ENCODE assay signal across 8 cellular contexts in the genomic region with DNA sequence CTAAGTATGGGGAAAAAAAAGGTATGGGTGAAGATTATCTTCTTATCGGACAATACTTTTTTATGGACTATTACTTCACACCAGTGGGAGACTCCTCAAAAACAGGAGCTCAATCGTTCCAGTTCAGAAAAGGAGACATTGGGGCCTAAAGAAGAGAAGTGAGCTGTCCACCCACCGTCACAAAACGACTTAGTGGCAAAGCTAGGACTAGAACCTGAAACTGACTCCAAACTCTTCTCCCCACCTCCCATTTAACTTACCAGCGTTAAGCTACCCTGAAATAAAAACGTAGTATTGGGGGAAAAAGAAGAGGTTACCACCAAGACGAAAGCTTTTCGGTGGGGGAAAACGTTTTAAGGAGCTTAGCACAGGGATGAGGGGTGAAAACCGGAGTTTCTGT. TPM values are rescaled to one million over a fixed set of nuclear protein-coding genes. Genes with fewer than 3 reads are reported as not detected.
DNase-seq lines count a peak whose midpoint lies in the region; ATAC-seq and TF ChIP-seq lines count a peak whose summit lies in the region.

No MANE protein-coding gene starts in this region.

- H3K27ac Mint-ChIP-seq in Calu3 (ENCODE audit: unreplicated experiment) = peak overlapping the region; percentile 90
- H3K27ac Mint-ChIP-seq in activated CD8-positive, alpha-beta T cell treated with anti-CD3 and anti-CD28 coated beads, Interleukin-2, amount 10 ng/mL, durations not matched to agents 7 days and 5 days = peak overlapping the region; percentile 94
- peak overlapping the region; percentile 91 for H3K27ac Mint-ChIP-seq in stimulated activated memory B cell treated with anti-CD40 and anti-IgM and Interleukin-4, amounts not matched to agents 10 μg/mL and 1 μg/mL and 100 μg/mL, for 72 hours

- peak overlapping the region; percentile 91 for H3K4me3 Mint-ChIP-seq in Calu3 (ENCODE audit: low read depth, unreplicated experiment)
- peak overlapping the region; percentile 94 for H3K4me3 Mint-ChIP-seq in activated CD8-positive, alpha-beta T cell treated with anti-CD3 and anti-CD28 coated beads, Interleukin-2, amount 10 ng/mL, durations not matched to agents 7 days and 5 days
- H3K4me3 Mint-ChIP-seq in stimulated activated memory B cell treated with anti-CD40 and anti-IgM and Interleukin-4, amounts not matched to agents 10 μg/mL and 1 μg/mL and 100 μg/mL, for 72 hours = peak overlapping the region; percentile 99

- peak; percentile 11 for ATAC-seq in HG02571 (IDR thresholded peaks at IDR 0.05; ENCODE audit: unreplicated experiment)
- peak; percentile 6 for ATAC-seq in activated CD8-positive, alpha-beta T cell treated with anti-CD3 and anti-CD28 coated beads, Interleukin-2, amount 10 ng/mL, durations not matched to agents 7 days and 5 days
- ATAC-seq in stimulated activated memory B cell treated with anti-CD40 and anti-IgM and Interleukin-4, amounts not matched to agents 10 μg/mL and 1 μg/mL and 100 μg/mL, for 72 hours = no peak
- no peak for ATAC-seq in GM18873 (IDR thresholded peaks at IDR 0.05; ENCODE audit: low FRiP score, unreplicated experiment)
- no peak for ATAC-seq in GM21737 (IDR thresholded peaks at IDR 0.05; ENCODE audit: unreplicated experiment)

- BruUV-seq in Calu3 (replicated peaks; lab: Mats Ljungman, UMichigan) = TSS peak; percentile 71

- intact Hi-C loops in Calu3 (cut with micrococcal nuclease; ENCODE audit: unreplicated experiment) = no loop called here

- no peak for DNase-seq in Calu3
- DNase-seq in activated CD8-positive, alpha-beta T cell treated with anti-CD3 and anti-CD28 coated beads, Interleukin-2, amount 10 ng/mL, durations not matched to agents 7 days and 5 days = no peak
- DNase-seq in NCI-H524 treated with DMSO at 0.1 percent for 48 hours (lab: John Stamatoyannopoulos, UW) = no peak

- no peaks in the 10 kb centered on the region for H3K9me3 Mint-ChIP-seq in Calu3 (ENCODE audit: low read depth, unreplicated experiment)
- H3K9me3 Mint-ChIP-seq in activated CD8-positive, alpha-beta T cell treated with anti-CD3 and anti-CD28 coated beads, Interleukin-2, amount 10 ng/mL, durations not matched to agents 7 days and 5 days (ENCODE audit: insufficient read depth) = no peaks in the 10 kb centered on the region
- no peaks in the 10 kb centered on the region for H3K9me3 Mint-ChIP-seq in stimulated activated memory B cell treated with anti-CD40 and anti-IgM and Interleukin-4, amounts not matched to agents 10 μg/mL and 1 μg/mL and 100 μg/mL, for 72 hours

- H3K4me1 Mint-ChIP-seq in Calu3 (ENCODE audit: low read depth, unreplicated experiment) = peaks cover 18% of the 10 kb centered on the region
- H3K4me1 Mint-ChIP-seq in activated CD8-positive, alpha-beta T cell treated with anti-CD3 and anti-CD28 coated beads, Interleukin-2, amount 10 ng/mL, durations not matched to agents 7 days and 5 days (ENCODE audit: low read depth) = peaks cover 30% of the 10 kb centered on the region
- peaks cover 16% of the 10 kb centered on the region for H3K4me1 Mint-ChIP-seq in stimulated activated memory B cell treated with anti-CD40 and anti-IgM and Interleukin-4, amounts not matched to agents 10 μg/mL and 1 μg/mL and 100 μg/mL, for 72 hours

- CTCF ChIA-PET in Calu3 (lab: Charles Lee) = interaction anchor here (0.7 to 1.0 kb wide), 4 partner anchors 25 to 408 kb away, joined by 4 read pairs; no protein-coding TSS in a partner anchor
- CTCF ChIA-PET in activated CD8-positive, alpha-beta T cell treated with anti-CD3 and anti-CD28 coated beads, Interleukin-2, amount 10 ng/mL, durations not matched to agents 7 days and 5 days (lab: Charles Lee) = interaction anchor here (1.0 to 2.5 kb wide), 8 partner anchors 10 to 906 kb away, joined by 3 to 12 read pairs (median 3); partner anchors contain the start of genes C2orf66, CCDC150 and MARS2

- H3K36me3 Mint-ChIP-seq in Calu3 (ENCODE audit: insufficient read depth, unreplicated experiment) = peaks cover 42% of the 10 kb centered on the region
- H3K36me3 Mint-ChIP-seq in activated CD8-positive, alpha-beta T cell treated with anti-CD3 and anti-CD28 coated beads, Interleukin-2, amount 10 ng/mL, durations not matched to agents 7 days and 5 days (ENCODE audit: low read depth) = peaks cover 32% of the 10 kb centered on the region
- peaks cover 26% of the 10 kb centered on the region for H3K36me3 Mint-ChIP-seq in stimulated activated memory B cell treated with anti-CD40 and anti-IgM and Interleukin-4, amounts not matched to agents 10 μg/mL and 1 μg/mL and 100 μg/mL, for 72 hours

- H3K4me3 ChIP-seq in iPS-18c (ENCODE audit: insufficient read depth, low read depth, low read length) = peak overlapping the region; percentile 76

- no peaks in the 10 kb centered on the region for H3K27me3 Mint-ChIP-seq in Calu3 (ENCODE audit: unreplicated experiment)
- peaks cover 11% of the 10 kb centered on the region for H3K27me3 Mint-ChIP-seq in activated CD8-positive, alpha-beta T cell treated with anti-CD3 and anti-CD28 coated beads, Interleukin-2, amount 10 ng/mL, durations not matched to agents 7 days and 5 days (ENCODE audit: low read depth)
- H3K27me3 Mint-ChIP-seq in stimulated activated memory B cell treated with anti-CD40 and anti-IgM and Interleukin-4, amounts not matched to agents 10 μg/mL and 1 μg/mL and 100 μg/mL, for 72 hours = no peaks in the 10 kb centered on the region

- peaks cover 2% of the 10 kb centered on the region for H3K9me3 ChIP-seq in iPS-18c (ENCODE audit: control insufficient read depth, insufficient read depth, low read length)

- POLR2A ChIA-PET in activated CD8-positive, alpha-beta T cell treated with anti-CD3 and anti-CD28 coated beads, Interleukin-2, amount 10 ng/mL, durations not matched to agents 7 days and 5 days (lab: Charles Lee) = interaction anchor here (0.5 to 2.6 kb wide), 10 partner anchors 11 to 713 kb away, joined by 3 to 16 read pairs (median 4); partner anchors contain the start of genes CCDC150, COQ10B and PGAP1

- TF ChIP-seq CTCF in Calu3 (IDR thresholded peaks at IDR 0.05; ENCODE audit: unreplicated experiment) = no peak

RNA-seq across cellular contexts. Expression of gene GTF3C3, which starts 0.5 kb away (rescaled TPM):
- 63.5 and 70.2 TPM in 2 replicates for total RNA-seq in Calu3 (2022)
- total RNA-seq in activated CD8-positive, alpha-beta T cell treated with anti-CD3 and anti-CD28 coated beads, Interleukin-2, amount 10 ng/mL, durations not matched to agents 7 days and 5 days = 10 to 100 TPM; 42.1 to 55.7 TPM

RNA-seq across cellular contexts. Expression of gene C2orf66, which starts 10.2 kb away (rescaled TPM):
- 0.35 and 0.37 TPM in 2 replicates for total RNA-seq in Calu3 (2022)
- total RNA-seq in activated CD8-positive, alpha-beta T cell treated with anti-CD3 and anti-CD28 coated beads, Interleukin-2, amount 10 ng/mL, durations not matched to agents 7 days and 5 days = under 1 TPM; 0.13 to 0.32 TPM

Comparison
In these comparisons a context has a peak if more than half of its experiments do, and no peak if none do; other contexts are left out.
1. ATAC-seq: peak in HG02571 (single experiment) and activated CD8-positive, alpha-beta T cell treated with anti-CD3 and anti-CD28 coated beads, Interleukin-2, amount 10 ng/mL, durations not matched to agents 7 days and 5 days (single experiment); none in stimulated activated memory B cell treated with anti-CD40 and anti-IgM and Interleukin-4, amounts not matched to agents 10 μg/mL and 1 μg/mL and 100 μg/mL, for 72 hours (single experiment), GM18873 (single experiment) and GM21737 (single experiment).
2. Peak in every context shown above with its lines, with median percentiles within 50 percentile points of each other: H3K27ac Mint-ChIP-seq and H3K4me3 Mint-ChIP-seq.